27 cellular contexts compared by ENCODE assay signal in genomic region chr5:1949253-1949652, GRCh38.
DNase-seq lines count a peak whose midpoint lies in the region; ATAC-seq and TF ChIP-seq lines count a peak whose summit lies in the region.
"Had no signal": no experiment of that assay in that cellular context is flagged by ENCODE, and none has a peak within 500 bp of the region (broad histone marks: within the 10 kb centered on the region; RNA-seq: fewer than 3 reads in every experiment).

No MANE protein-coding gene starts in this region.

- TF ChIP-seq EP300 in sigmoid colon (IDR thresholded peaks at IDR 0.05), result no peak

- CTCF ChIA-PET in IMR-90 (lab: Yijun Ruan, JAX) (no interaction called here), MCF 10A (lab: Yijun Ruan, JAX) (interaction anchor here (1.1 to 1.4 kb wide), 4 partner anchors 9 to 149 kb away, joined by 4 to 5 read pairs (median 4); no protein-coding TSS in a partner anchor)
- CTCF ChIA-PET in activated CD4-positive, alpha-beta memory T cell treated with anti-CD3 and anti-CD28 coated beads for 36 hours (lab: Charles Lee), result no interaction called here

- no peaks in the 10 kb centered on the region for H3K9me3 Mint-ChIP-seq in MCF 10A (ENCODE audit: unreplicated experiment)
- no peaks in the 10 kb centered on the region for H3K9me3 Mint-ChIP-seq in activated CD4-positive, alpha-beta memory T cell treated with anti-CD3 and anti-CD28 coated beads for 36 hours
- H3K9me3 Mint-ChIP-seq: activated naive CD8-positive, alpha-beta T cell treated with anti-CD3 and anti-CD28 coated beads, Interleukin-2, amount 50 U/mL, for 24 hours; dendritic cell treated with granulocyte-macrophage colony-stimulating factor and Interleukin-4, amounts not matched to agents 40 ng/mL and 50 ng/mL, for 4 days; natural killer cell; T-helper 1 cell treated with Interleukin-12 subunit alpha and Interleukin-12 subunit beta and Interleukin-4 antibody, amounts not matched to agents 30 μg/mL and 1 μg/mL, for 36 hours had no signal

- no peak for TF ChIP-seq POLR2A in IMR-90 (IDR thresholded peaks at IDR 0.05; ENCODE audit: low read depth, low read length)
- TF ChIP-seq POLR2A in sigmoid colon (IDR thresholded peaks at IDR 0.05), result no peak

- in situ Hi-C loops in IMR-90 (cut with MboI; ENCODE audit: low sequenced_read_pairs), result no loop called here

- H2BK20ac ChIP-seq in IMR-90 (ENCODE audit: low read depth, low read length), result no peak overlapping the region

- H3K4me1 ChIP-seq in IMR-90 (ENCODE audit: control insufficient read depth, insufficient read depth, low read length), result no peaks in the 10 kb centered on the region
- H3K4me1 ChIP-seq in foreskin keratinocyte, result peaks cover 9% of the 10 kb centered on the region
- H3K4me1 ChIP-seq in sigmoid colon, result peaks cover 0 to 8% (median 2%) of the 10 kb centered on the region in 4 donors
- H3K4me1 ChIP-seq: lower lobe of right lung, psoas muscle, testis, uterus had no signal

- H3K14ac ChIP-seq in IMR-90 (replicated peaks; ENCODE audit: low read depth, low read length), result no peak overlapping the region

- H3K36me3 ChIP-seq in IMR-90 (ENCODE audit: control insufficient read depth, insufficient read depth, low read length) (no peaks in the 10 kb centered on the region), sigmoid colon (no peaks in the 10 kb centered on the region)
- H3K36me3 ChIP-seq: BLaER1 treated with 17β-estradiol and CSF1 and Interleukin-3, amounts not matched to agents 10 nM and 100 nM; lower lobe of right lung; uterus had no signal

- no peak overlapping the region for H3K9ac ChIP-seq in IMR-90 (ENCODE audit: low read depth, low read length)
- H3K9ac ChIP-seq: BLaER1 treated with 17β-estradiol and CSF1 and Interleukin-3, amounts not matched to agents 10 nM and 100 nM had no signal

- peaks cover 31% of the 10 kb centered on the region for H3K36me3 Mint-ChIP-seq in MCF 10A (ENCODE audit: insufficient read depth, unreplicated experiment)
- H3K36me3 Mint-ChIP-seq in activated CD4-positive, alpha-beta memory T cell treated with anti-CD3 and anti-CD28 coated beads for 36 hours, result no peaks in the 10 kb centered on the region
- H3K36me3 Mint-ChIP-seq: activated CD8-positive, alpha-beta memory T cell treated with anti-CD3 and anti-CD28 coated beads, Interleukin-2, amount 10 ng/mL, durations not matched to agents 7 days and 5 days; natural killer cell had no signal

- no peak overlapping the region for H3K23ac ChIP-seq in IMR-90 (ENCODE audit: low read depth, low read length)

- no peak overlapping the region for H3K27ac ChIP-seq in IMR-90 (ENCODE audit: insufficient read depth, low read length)
- H3K27ac ChIP-seq in foreskin keratinocyte, result peak overlapping the region; percentile 94
- H3K27ac ChIP-seq in sigmoid colon, result peak overlapping the region in 2 of 4 donors; percentile 8 to 52
- H3K27ac ChIP-seq: BLaER1 treated with 17β-estradiol and CSF1 and Interleukin-3, amounts not matched to agents 10 nM and 100 nM; lower lobe of right lung; psoas muscle; SK-N-MC; testis had no signal

- H4K91ac ChIP-seq in IMR-90 (ENCODE audit: insufficient read depth, low read depth, low read length), result no peak overlapping the region

- peak overlapping the region; percentile 67 for H3K4me3 Mint-ChIP-seq in MCF 10A (ENCODE audit: unreplicated experiment)
- H3K4me3 Mint-ChIP-seq in activated CD4-positive, alpha-beta memory T cell treated with anti-CD3 and anti-CD28 coated beads for 36 hours, result no peak overlapping the region
- H3K4me3 Mint-ChIP-seq: activated CD8-positive, alpha-beta memory T cell treated with anti-CD3 and anti-CD28 coated beads, Interleukin-2, amount 10 ng/mL, durations not matched to agents 7 days and 5 days; activated naive CD8-positive, alpha-beta T cell treated with anti-CD3 and anti-CD28 coated beads, Interleukin-2, amount 50 U/mL, for 24 hours; dendritic cell treated with granulocyte-macrophage colony-stimulating factor and Interleukin-4, amounts not matched to agents 40 ng/mL and 50 ng/mL, for 4 days; natural killer cell; T-helper 1 cell treated with Interleukin-12 subunit alpha and Interleukin-12 subunit beta and Interleukin-4 antibody, amounts not matched to agents 30 μg/mL and 1 μg/mL, for 36 hours had no signal

- no peak overlapping the region for H2BK15ac ChIP-seq in IMR-90 (ENCODE audit: low read depth, low read length)

- ATAC-seq in IMR-90 (ENCODE audit: low read depth) (no peak), foreskin keratinocyte (no peak)
- ATAC-seq: activated CD8-positive, alpha-beta memory T cell treated with anti-CD3 and anti-CD28 coated beads, Interleukin-2, amount 10 ng/mL, durations not matched to agents 7 days and 5 days; activated naive CD8-positive, alpha-beta T cell treated with anti-CD3 and anti-CD28 coated beads, Interleukin-2, amount 50 U/mL, for 24 hours; lower lobe of right lung; natural killer cell had no signal

- no peak for TF ChIP-seq RAD21 in IMR-90 (IDR thresholded peaks at IDR 0.05; ENCODE audit: low read length)

- H3K56ac ChIP-seq in IMR-90 (ENCODE audit: extremely low read depth, insufficient read depth, low read length), result no peak overlapping the region

- no peaks in the 10 kb centered on the region for H3K27me3 ChIP-seq in IMR-90 (ENCODE audit: control insufficient read depth, insufficient read depth, low read length)
- no peaks in the 10 kb centered on the region for H3K27me3 ChIP-seq in foreskin keratinocyte
- no peaks in the 10 kb centered on the region for H3K27me3 ChIP-seq in sigmoid colon
- H3K27me3 ChIP-seq: testis, uterus had no signal

- BruUV-seq in IMR-90 (replicated peaks; lab: Mats Ljungman, UMichigan), result no TSS peak
- TSS peak; percentile 61 for BruUV-seq in MCF 10A (replicated peaks; lab: Mats Ljungman, UMichigan)

- DNase-seq in IMR-90 (no peak), MCF 10A (ENCODE audit: unreplicated experiment) (no peak), foreskin keratinocyte (no peak), sigmoid colon (no peak), NCI-H2196 treated with DMSO at 0.1 percent for 48 hours (lab: John Stamatoyannopoulos, UW; ENCODE audit: unreplicated experiment) (no peak), NCI-H128 (lab: John Stamatoyannopoulos, UW; ENCODE audit: unreplicated experiment) (no peak)
- no peak for DNase-seq in activated CD4-positive, alpha-beta memory T cell treated with anti-CD3 and anti-CD28 coated beads for 36 hours
- DNase-seq: activated CD8-positive, alpha-beta memory T cell treated with anti-CD3 and anti-CD28 coated beads, Interleukin-2, amount 10 ng/mL, durations not matched to agents 7 days and 5 days; activated naive CD4-positive, alpha-beta T cell; activated naive CD8-positive, alpha-beta T cell treated with anti-CD3 and anti-CD28 coated beads, Interleukin-2, amount 50 U/mL, for 24 hours; activated T-cell treated with anti-CD3 and anti-CD28 coated beads, Interleukin-2, amount 50 U/mL, for 48 hours; central memory CD4-positive, alpha-beta T cell; lower lobe of right lung; natural killer cell; NCI-H1092 treated with DMSO at 0.1 percent for 48 hours; NCI-H187; NCI-H2171; NCI-H510A; occipital lobe; stimulated activated naive CD4-positive, alpha-beta T cell; testis had no signal

- H3K4me3 ChIP-seq in IMR-90 (ENCODE audit: insufficient read depth, low read depth, low read length) (no peak overlapping the region), sigmoid colon (peak overlapping the region in 3 of 4 donors; percentile 3 to 38 (median 20))
- H3K4me3 ChIP-seq: BLaER1 treated with 17β-estradiol and CSF1 and Interleukin-3, amounts not matched to agents 10 nM and 100 nM; lower lobe of right lung; psoas muscle; SK-N-MC; testis; uterus had no signal

- TF ChIP-seq CTCF in IMR-90 (conservative IDR thresholded peaks at IDR 0.05; ENCODE audit: low read depth, low read length) (no peak), MCF 10A (IDR thresholded peaks at IDR 0.05; ENCODE audit: unreplicated experiment) (no peak), foreskin keratinocyte (conservative IDR thresholded peaks at IDR 0.05) (no peak), sigmoid colon (IDR thresholded peaks at IDR 0.05) (no peak)

- H3K79me1 ChIP-seq in IMR-90 (ENCODE audit: low read depth in 1 of 2, low read length in 2 of 2), result no peaks in the 10 kb centered on the region

- intact Hi-C loops in IMR-90 (cut with micrococcal nuclease) (no loop called here), MCF 10A (cut with micrococcal nuclease) (loop anchor here (2.0 kb wide), 1 partner anchor 64 kb away; no protein-coding TSS in a partner anchor), sigmoid colon (cut with DNase I) (no loop called here)
- intact Hi-C loops in activated CD4-positive, alpha-beta memory T cell treated with anti-CD3 and anti-CD28 coated beads for 36 hours (cut with micrococcal nuclease), result no loop called here

- peak overlapping the region; percentile 96 for H3K27ac Mint-ChIP-seq in MCF 10A (ENCODE audit: low read depth, unreplicated experiment)
- H3K27ac Mint-ChIP-seq in activated CD4-positive, alpha-beta memory T cell treated with anti-CD3 and anti-CD28 coated beads for 36 hours, result no peak overlapping the region
- H3K27ac Mint-ChIP-seq: activated CD8-positive, alpha-beta memory T cell treated with anti-CD3 and anti-CD28 coated beads, Interleukin-2, amount 10 ng/mL, durations not matched to agents 7 days and 5 days; activated naive CD8-positive, alpha-beta T cell treated with anti-CD3 and anti-CD28 coated beads, Interleukin-2, amount 50 U/mL, for 24 hours; dendritic cell treated with granulocyte-macrophage colony-stimulating factor and Interleukin-4, amounts not matched to agents 40 ng/mL and 50 ng/mL, for 4 days; natural killer cell; T-helper 1 cell treated with Interleukin-12 subunit alpha and Interleukin-12 subunit beta and Interleukin-4 antibody, amounts not matched to agents 30 μg/mL and 1 μg/mL, for 36 hours had no signal

- H3K9me3 ChIP-seq in IMR-90 (ENCODE audit: control insufficient read depth, insufficient read depth, low read length), result peaks cover 6% of the 10 kb centered on the region
- H3K9me3 ChIP-seq in sigmoid colon, result no peaks in the 10 kb centered on the region
- H3K9me3 ChIP-seq: BLaER1 treated with 17β-estradiol and CSF1 and Interleukin-3, amounts not matched to agents 10 nM and 100 nM; lower lobe of right lung; psoas muscle; testis; uterus had no signal

- POLR2A ChIA-PET in IMR-90 (lab: Charles Lee; ENCODE audit: unreplicated experiment), result no interaction called here
- POLR2A ChIA-PET in MCF 10A (lab: Yijun Ruan, JAX), result interaction anchor here (0.6 to 5.8 kb wide), 12 partner anchors 9 to 1265 kb away, joined by 3 to 144 read pairs (median 9); partner anchors contain the start of gene IRX4
- POLR2A ChIA-PET in activated CD4-positive, alpha-beta memory T cell treated with anti-CD3 and anti-CD28 coated beads for 36 hours (lab: Charles Lee), result no interaction called here

- H3K9me1 ChIP-seq in IMR-90 (ENCODE audit: insufficient read depth, low read length), result no peaks in the 10 kb centered on the region

- H4K8ac ChIP-seq in IMR-90 (ENCODE audit: low read depth in 2 of 2, low read length in 2 of 2), result no peak overlapping the region

- H3K4me2 ChIP-seq in IMR-90 (ENCODE audit: low read depth, low read length), result no peak overlapping the region

- H3K27me3 Mint-ChIP-seq in MCF 10A (ENCODE audit: insufficient read depth, unreplicated experiment), result no peaks in the 10 kb centered on the region
- peaks cover 28% of the 10 kb centered on the region for H3K27me3 Mint-ChIP-seq in activated CD4-positive, alpha-beta memory T cell treated with anti-CD3 and anti-CD28 coated beads for 36 hours

- no peak overlapping the region for H2AK9ac ChIP-seq in IMR-90 (replicated peaks; ENCODE audit: low read depth, low read length, poor library complexity)

- WGBS in IMR-90 (ENCODE audit: extremely low coverage in 2 of 2, insufficient read length in 1 of 2), 2 experiments, result 92% methylated on average over 7 of the region's 18 CpGs; no CpG with 5 or more reads in 1 of the 2 experiments
- WGBS in sigmoid colon, 2 donors, result 91 to 93% methylated on average over 18 of the region's 18 CpGs

- H3K18ac ChIP-seq in IMR-90 (ENCODE audit: low read depth, low read length), result no peak overlapping the region

- H3K4me1 Mint-ChIP-seq in MCF 10A (ENCODE audit: insufficient read depth, unreplicated experiment), result peaks cover 28% of the 10 kb centered on the region
- H3K4me1 Mint-ChIP-seq in activated CD4-positive, alpha-beta memory T cell treated with anti-CD3 and anti-CD28 coated beads for 36 hours (ENCODE audit: low read depth), result no peaks in the 10 kb centered on the region
- H3K4me1 Mint-ChIP-seq: activated CD8-positive, alpha-beta memory T cell treated with anti-CD3 and anti-CD28 coated beads, Interleukin-2, amount 10 ng/mL, durations not matched to agents 7 days and 5 days; activated naive CD8-positive, alpha-beta T cell treated with anti-CD3 and anti-CD28 coated beads, Interleukin-2, amount 50 U/mL, for 24 hours; natural killer cell had no signal

- no peak overlapping the region for H2AK5ac ChIP-seq in IMR-90 (ENCODE audit: low read depth, low read length)

- dilution Hi-C loops in IMR-90 (cut with HindIII; ENCODE audit: low sequenced_read_pairs, unreplicated experiment), result no loop called here

- H3K4ac ChIP-seq in IMR-90 (ENCODE audit: low read depth, low read length), result no peak overlapping the region

- no peaks in the 10 kb centered on the region for H4K20me1 ChIP-seq in IMR-90 (ENCODE audit: insufficient read depth, low read length)

- H2BK5ac ChIP-seq in IMR-90 (ENCODE audit: low read depth, low read length, poor library complexity, severe bottlenecking), result no peak overlapping the region

- no peak overlapping the region for H4K5ac ChIP-seq in IMR-90 (ENCODE audit: low read depth, low read length)

- no peak overlapping the region for H2BK120ac ChIP-seq in IMR-90 (ENCODE audit: low read depth, low read length)

- peak overlapping the region; percentile 43 for H2AFZ ChIP-seq in IMR-90 (replicated peaks; ENCODE audit: low read length, poor library complexity)
